In the genomic region with DNA sequence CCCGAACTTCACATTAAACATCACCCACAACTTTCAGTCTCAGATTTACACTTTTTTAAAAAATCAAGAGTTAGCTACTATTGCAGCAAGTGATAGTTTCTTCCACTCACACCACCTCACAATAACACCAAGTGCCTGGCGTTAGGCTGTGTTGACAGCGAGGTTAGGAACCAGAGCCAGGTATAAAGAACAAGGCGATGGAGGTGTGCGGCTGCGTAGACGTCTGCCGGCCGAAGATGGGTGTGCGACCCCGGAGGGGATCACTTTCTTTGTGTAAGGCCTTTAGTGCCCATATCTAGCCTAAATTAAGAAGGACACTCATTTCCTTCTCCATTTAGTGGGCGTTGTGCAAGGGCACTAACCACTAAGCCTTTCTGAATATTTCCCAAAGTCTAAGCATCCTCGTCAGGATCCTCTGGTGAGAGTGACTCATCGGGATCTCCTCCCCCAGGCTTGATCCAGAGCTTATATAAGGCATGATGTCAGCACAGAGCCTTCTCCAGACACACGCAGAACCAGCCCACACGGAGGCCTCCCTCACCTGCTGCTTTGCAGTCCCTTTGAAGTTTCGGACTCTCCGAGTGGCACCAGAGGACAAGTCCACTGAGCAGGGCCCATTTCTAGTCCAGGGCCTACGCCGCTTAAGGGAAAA, we compare ENCODE assay signal across 8 cellular contexts. TPM values are rescaled to one million over a fixed set of nuclear protein-coding genes. Genes with fewer than 3 reads are reported as not detected.
DNase-seq lines count a peak whose midpoint lies in the region; ATAC-seq and TF ChIP-seq lines count a peak whose summit lies in the region.

No MANE protein-coding gene starts in this region.

- DNase-seq in activated naive CD4-positive, alpha-beta T cell treated with anti-CD3 and anti-CD28 coated beads for 36 hours = no peak
- no peak for DNase-seq in activated naive CD4-positive, alpha-beta T cell treated with anti-CD3 and anti-CD28 coated beads, Interleukin-2, amount 50 U/mL, for 16 hours
- DNase-seq in activated CD8-positive, alpha-beta T cell treated with anti-CD3 and anti-CD28 coated beads, Interleukin-2, amount 10 ng/mL, durations not matched to agents 7 days and 5 days = no peak
- peak; percentile 37 for DNase-seq in left cardiac atrium
- peak; percentile 66 for DNase-seq in retinal pigment epithelial cell (ENCODE audit: low read depth)
- DNase-seq in ureter (ENCODE audit: low spot score) = no peak
- no peak for DNase-seq in 8988T
- no peak for DNase-seq in Kasumi-1 (lab: John Stamatoyannopoulos, UW)

- no peak overlapping the region for H3K27ac Mint-ChIP-seq in activated naive CD4-positive, alpha-beta T cell treated with anti-CD3 and anti-CD28 coated beads for 36 hours
- H3K27ac Mint-ChIP-seq in activated CD8-positive, alpha-beta T cell treated with anti-CD3 and anti-CD28 coated beads, Interleukin-2, amount 10 ng/mL, durations not matched to agents 7 days and 5 days = no peak overlapping the region

- peak overlapping the region; percentile 36 for H3K4me3 ChIP-seq in retinal pigment epithelial cell (ENCODE audit: low read length)

- H3K9me3 Mint-ChIP-seq in activated naive CD4-positive, alpha-beta T cell treated with anti-CD3 and anti-CD28 coated beads for 36 hours = no peaks in the 10 kb centered on the region
- H3K9me3 Mint-ChIP-seq in activated CD8-positive, alpha-beta T cell treated with anti-CD3 and anti-CD28 coated beads, Interleukin-2, amount 10 ng/mL, durations not matched to agents 7 days and 5 days (ENCODE audit: insufficient read depth) = no peaks in the 10 kb centered on the region

- H3K4me3 Mint-ChIP-seq in activated naive CD4-positive, alpha-beta T cell treated with anti-CD3 and anti-CD28 coated beads for 36 hours = peak overlapping the region; percentile 62
- H3K4me3 Mint-ChIP-seq in activated CD8-positive, alpha-beta T cell treated with anti-CD3 and anti-CD28 coated beads, Interleukin-2, amount 10 ng/mL, durations not matched to agents 7 days and 5 days = peak overlapping the region; percentile 45

- no peak for ATAC-seq in activated CD8-positive, alpha-beta T cell treated with anti-CD3 and anti-CD28 coated beads, Interleukin-2, amount 10 ng/mL, durations not matched to agents 7 days and 5 days
- ATAC-seq in left cardiac atrium = peak in 1 of 2 donors; percentile 94

- H3K4me1 Mint-ChIP-seq in activated naive CD4-positive, alpha-beta T cell treated with anti-CD3 and anti-CD28 coated beads for 36 hours (ENCODE audit: low read depth) = peaks cover 3% of the 10 kb centered on the region
- H3K4me1 Mint-ChIP-seq in activated CD8-positive, alpha-beta T cell treated with anti-CD3 and anti-CD28 coated beads, Interleukin-2, amount 10 ng/mL, durations not matched to agents 7 days and 5 days (ENCODE audit: low read depth) = peaks cover 4% of the 10 kb centered on the region

- CTCF ChIA-PET in activated naive CD4-positive, alpha-beta T cell treated with anti-CD3 and anti-CD28 coated beads for 36 hours (lab: Charles Lee) = no interaction called here
- CTCF ChIA-PET in activated CD8-positive, alpha-beta T cell treated with anti-CD3 and anti-CD28 coated beads, Interleukin-2, amount 10 ng/mL, durations not matched to agents 7 days and 5 days (lab: Charles Lee) = no interaction called here

- intact Hi-C loops in activated naive CD4-positive, alpha-beta T cell treated with anti-CD3 and anti-CD28 coated beads for 36 hours (cut with micrococcal nuclease) = no loop called here
- intact Hi-C loops in left cardiac atrium (cut with DNase I) = no loop called here

- H3K36me3 Mint-ChIP-seq in activated naive CD4-positive, alpha-beta T cell treated with anti-CD3 and anti-CD28 coated beads for 36 hours (ENCODE audit: low read depth) = no peaks in the 10 kb centered on the region
- H3K36me3 Mint-ChIP-seq in activated CD8-positive, alpha-beta T cell treated with anti-CD3 and anti-CD28 coated beads, Interleukin-2, amount 10 ng/mL, durations not matched to agents 7 days and 5 days (ENCODE audit: low read depth) = no peaks in the 10 kb centered on the region

- POLR2A ChIA-PET in activated CD8-positive, alpha-beta T cell treated with anti-CD3 and anti-CD28 coated beads, Interleukin-2, amount 10 ng/mL, durations not matched to agents 7 days and 5 days (lab: Charles Lee) = no interaction called here

- no peak for TF ChIP-seq CTCF in retinal pigment epithelial cell (conservative IDR thresholded peaks at IDR 0.05; ENCODE audit: low read depth, low read length)

- H3K27me3 Mint-ChIP-seq in activated naive CD4-positive, alpha-beta T cell treated with anti-CD3 and anti-CD28 coated beads for 36 hours (ENCODE audit: low read depth) = peaks cover 54% of the 10 kb centered on the region
- H3K27me3 Mint-ChIP-seq in activated CD8-positive, alpha-beta T cell treated with anti-CD3 and anti-CD28 coated beads, Interleukin-2, amount 10 ng/mL, durations not matched to agents 7 days and 5 days (ENCODE audit: low read depth) = peaks cover 34% of the 10 kb centered on the region

RNA-seq across cellular contexts. Expression of gene NHLH2, which starts 11.8 kb away (rescaled TPM):
- not detected for total RNA-seq in activated naive CD4-positive, alpha-beta T cell treated with anti-CD3 and anti-CD28 coated beads for 36 hours
- not detected for total RNA-seq in activated CD8-positive, alpha-beta T cell treated with anti-CD3 and anti-CD28 coated beads, Interleukin-2, amount 10 ng/mL, durations not matched to agents 7 days and 5 days
- total RNA-seq in left cardiac atrium = not detected
- 0.31 TPM for total RNA-seq in ureter

Comparison
In these comparisons a context has a peak if more than half of its experiments do, and no peak if none do; other contexts are left out.
1. DNase-seq: peak in left cardiac atrium (single experiment) and retinal pigment epithelial cell (single experiment); none in activated naive CD4-positive, alpha-beta T cell treated with anti-CD3 and anti-CD28 coated beads for 36 hours (single experiment), activated naive CD4-positive, alpha-beta T cell treated with anti-CD3 and anti-CD28 coated beads, Interleukin-2, amount 50 U/mL, for 16 hours (single experiment), activated CD8-positive, alpha-beta T cell treated with anti-CD3 and anti-CD28 coated beads, Interleukin-2, amount 10 ng/mL, durations not matched to agents 7 days and 5 days (single experiment), ureter (single experiment), 8988T (single experiment) and Kasumi-1 (0 of 2).